In the genomic region with DNA sequence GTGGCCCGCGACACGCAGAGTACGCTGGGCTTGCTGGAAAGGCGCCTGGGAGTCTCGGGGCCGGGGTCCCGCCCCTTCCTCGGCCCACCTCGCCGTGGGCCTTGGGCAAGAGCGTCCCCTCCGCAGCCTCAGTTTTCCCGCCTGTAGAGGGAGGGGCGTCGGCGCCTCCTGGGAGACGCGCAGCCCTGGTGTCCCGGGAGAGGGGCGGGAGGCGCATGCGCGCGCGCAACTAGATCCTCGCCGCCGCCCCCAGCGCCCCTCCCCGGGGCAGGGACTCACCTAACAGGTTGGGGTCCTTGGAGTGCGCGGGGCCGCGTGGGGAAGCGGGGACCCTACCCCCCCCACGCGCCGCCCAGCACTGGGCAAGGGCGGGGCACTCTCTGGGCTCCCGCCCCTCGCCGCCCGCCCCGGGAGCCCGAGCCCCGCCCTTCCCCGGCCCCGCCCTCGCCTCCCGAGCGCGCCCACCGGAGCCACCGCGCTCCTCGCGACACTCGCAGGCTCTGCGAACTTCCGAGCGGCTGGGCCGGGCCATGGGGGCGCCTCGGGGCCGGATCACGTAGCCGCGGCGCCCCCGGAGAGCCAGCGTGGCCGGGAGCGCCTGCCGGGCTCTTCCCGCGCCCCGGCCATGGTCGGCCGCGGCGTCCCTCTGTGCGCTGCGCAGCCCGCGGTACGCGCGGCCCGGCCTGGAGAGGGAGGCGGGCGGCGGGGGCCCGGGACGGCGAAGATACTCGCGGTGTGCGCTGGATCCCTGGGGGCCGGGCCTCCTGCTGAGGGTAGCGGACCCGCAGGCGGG, we compare ENCODE assay signal across 8 cellular contexts. TPM values are rescaled to one million over a fixed set of nuclear protein-coding genes. Genes with fewer than 3 reads are reported as not detected.
DNase-seq lines count a peak whose midpoint lies in the region; ATAC-seq and TF ChIP-seq lines count a peak whose summit lies in the region.

A gene (plus strand): TSS at position 490 of the 793 bp plus-strand sequence. CDS start 136 bp downstream, at position 626.

- peak within 1 kb of the TSS; percentile 54 for H3K4me3 Mint-ChIP-seq in activated CD4-positive, alpha-beta memory T cell treated with anti-CD3 and anti-CD28 coated beads, Interleukin-2, amount 10 ng/mL, durations not matched to agents 7 days and 5 days

- H3K9ac ChIP-seq in HUES64 (ENCODE audit: low read depth, low read length) (peak within 1 kb of the TSS; percentile 69), rectal smooth muscle tissue (ENCODE audit: low read length) (no peak within 1 kb of the TSS)

- H3K36me3 Mint-ChIP-seq in activated CD4-positive, alpha-beta memory T cell treated with anti-CD3 and anti-CD28 coated beads, Interleukin-2, amount 10 ng/mL, durations not matched to agents 7 days and 5 days (ENCODE audit: low read depth) = no peaks in the 10 kb centered on the region

- H3K4me3 ChIP-seq in A673 (ENCODE audit: low read depth, low read length, poor library complexity, severe bottlenecking) (peak within 1 kb of the TSS; percentile 73), HUES64 (ENCODE audit: low read length) (peak within 1 kb of the TSS; percentile 69), heart left ventricle (peak within 1 kb of the TSS; percentile 54 to 83 (median 60)), rectal smooth muscle tissue (ENCODE audit: low read length) (peak within 1 kb of the TSS; percentile 59)

- H3K9me3 Mint-ChIP-seq in activated CD4-positive, alpha-beta memory T cell treated with anti-CD3 and anti-CD28 coated beads, Interleukin-2, amount 10 ng/mL, durations not matched to agents 7 days and 5 days = no peaks in the 10 kb centered on the region

- peaks cover 10% of the 10 kb centered on the region for H3K4me1 Mint-ChIP-seq in activated CD4-positive, alpha-beta memory T cell treated with anti-CD3 and anti-CD28 coated beads, Interleukin-2, amount 10 ng/mL, durations not matched to agents 7 days and 5 days

- peak in 3 of 4 donors; percentile 36 to 62 (median 49) for ATAC-seq in heart left ventricle

- H3K27ac ChIP-seq in A673 (ENCODE audit: low read depth, low read length, poor library complexity, severe bottlenecking) (peak within 1 kb of the TSS; percentile 73), HUES64 (ENCODE audit: low read depth, low read length) (no peak within 1 kb of the TSS), heart left ventricle (peak within 1 kb of the TSS; percentile 38 to 87 (median 71)), rectal smooth muscle tissue (ENCODE audit: low read depth, low read length) (no peak within 1 kb of the TSS)

- under 1% methylated on average over 103 of the region's 103 CpGs for WGBS in HUES64
- WGBS in heart left ventricle, 4 donors = 0 to 1% (median 1%) methylated on average over 27 to 103 of the region's 103 CpGs; no CpG with 5 or more reads in 1 of the 4 donors

- peak; percentile 86 for DNase-seq in A673 (ENCODE audit: low spot score)
- peak; percentile 33 for DNase-seq in activated CD4-positive, alpha-beta memory T cell treated with anti-CD3 and anti-CD28 coated beads, Interleukin-2, amount 10 ng/mL, durations not matched to agents 7 days and 5 days
- peak; percentile 51 to 75 (median 71) for DNase-seq in heart left ventricle
- DNase-seq in Ammon's horn (ENCODE audit: low spot score) = no peak
- no peak for DNase-seq in kidney glomerular epithelial cell (lab: John Stamatoyannopoulos, UW)
- DNase-seq in NCI-H1436 treated with DMSO at 0.1 percent for 48 hours (lab: John Stamatoyannopoulos, UW) = no peak

- POLR2A ChIA-PET in A673 (lab: Charles Lee; ENCODE audit: low non-redundant PET) = no interaction called here
- POLR2A ChIA-PET in activated CD4-positive, alpha-beta memory T cell treated with anti-CD3 and anti-CD28 coated beads, Interleukin-2, amount 10 ng/mL, durations not matched to agents 7 days and 5 days (lab: Charles Lee) = no interaction called here

- H3K4me1 ChIP-seq in A673 (ENCODE audit: insufficient read depth, low read length, poor library complexity, severe bottlenecking) (peaks cover 52% of the 10 kb centered on the region), HUES64 (ENCODE audit: insufficient read depth, low read length) (peaks cover 6% of the 10 kb centered on the region), heart left ventricle (peaks cover 10 to 62% (median 27%) of the 10 kb centered on the region in 12 donors), rectal smooth muscle tissue (ENCODE audit: control insufficient read depth, insufficient read depth, low read length) (peaks cover 4% of the 10 kb centered on the region)

- no TSS peak for BruUV-seq in A673 (replicated peaks; lab: Mats Ljungman, UMichigan)

- CTCF ChIA-PET in A673 (lab: Charles Lee) = interaction anchor here (0.6 to 0.8 kb wide), 5 partner anchors 86 to 455 kb away, joined by 3 to 5 read pairs (median 3); no protein-coding TSS in a partner anchor
- CTCF ChIA-PET in activated CD4-positive, alpha-beta memory T cell treated with anti-CD3 and anti-CD28 coated beads, Interleukin-2, amount 10 ng/mL, durations not matched to agents 7 days and 5 days (lab: Charles Lee) = interaction anchor here (1.0 to 1.9 kb wide), 6 partner anchors 13 to 427 kb away, joined by 3 to 11 read pairs (median 4); no protein-coding TSS in a partner anchor

- peaks cover 32% of the 10 kb centered on the region for H3K27me3 Mint-ChIP-seq in activated CD4-positive, alpha-beta memory T cell treated with anti-CD3 and anti-CD28 coated beads, Interleukin-2, amount 10 ng/mL, durations not matched to agents 7 days and 5 days

- no peaks in the 10 kb centered on the region for H3K36me3 ChIP-seq in A673 (ENCODE audit: insufficient read depth, low read length, poor library complexity, severe bottlenecking)
- 0 out of 2 replicates have a peak, but pooled peaks cover 9% of the 10 kb centered on the region for H3K36me3 ChIP-seq in HUES64 (ENCODE audit: insufficient read depth, low read length)
- no peaks in the 10 kb centered on the region for H3K36me3 ChIP-seq in heart left ventricle
- no peaks in the 10 kb centered on the region for H3K36me3 ChIP-seq in rectal smooth muscle tissue (ENCODE audit: control insufficient read depth, insufficient read depth, low read length)

- intact Hi-C loops in A673 (cut with micrococcal nuclease; ENCODE audit: unreplicated experiment) = loop anchor here (2.0 to 10.0 kb wide), 5 partner anchors 87 to 504 kb away; no protein-coding TSS in a partner anchor
- intact Hi-C loops in heart left ventricle (cut with DNase I) = loop anchor here in 9 of 10 donors (2.0 to 10.0 kb wide), 17 partner anchors 33 to 504 kb away; no protein-coding TSS in a partner anchor

- TF ChIP-seq CTCF in A673 (conservative IDR thresholded peaks at IDR 0.05; ENCODE audit: low read depth, low read length) = no peak
- no peak for TF ChIP-seq CTCF in heart left ventricle (IDR thresholded peaks at IDR 0.05)

- no peaks in the 10 kb centered on the region for H3K9me3 ChIP-seq in A673 (ENCODE audit: low read depth, low read length, poor library complexity, severe bottlenecking)
- no peaks in the 10 kb centered on the region for H3K9me3 ChIP-seq in HUES64 (ENCODE audit: insufficient read depth, low read depth, low read length)
- H3K9me3 ChIP-seq in heart left ventricle = no peaks in the 10 kb centered on the region

- H3K27ac Mint-ChIP-seq in activated CD4-positive, alpha-beta memory T cell treated with anti-CD3 and anti-CD28 coated beads, Interleukin-2, amount 10 ng/mL, durations not matched to agents 7 days and 5 days = no peak within 1 kb of the TSS

- TF ChIP-seq POLR2A in heart left ventricle (IDR thresholded peaks at IDR 0.05) = no peak

- H3K27me3 ChIP-seq in A673 (replicated peaks; ENCODE audit: insufficient read depth, low read depth, low read length, poor library complexity) (peaks cover 30% of the 10 kb centered on the region), HUES64 (ENCODE audit: insufficient read depth, low read length) (peaks cover 48% of the 10 kb centered on the region), heart left ventricle (peaks cover 8 to 63% (median 26%) of the 10 kb centered on the region in 9 donors), rectal smooth muscle tissue (ENCODE audit: control insufficient read depth, insufficient read depth, low read length) (peaks cover 21% of the 10 kb centered on the region)

RNA-seq across cellular contexts. Expression of the gene that starts here (rescaled TPM):
- total RNA-seq in A673 (2021) (11.5 and 16.0 TPM in 2 replicates), heart left ventricle (10 to 100 TPM in 2 of 9 donors, 1 to 10 TPM in 7; 4.9 to 12.6 (median 7.8) TPM)
- 27.0 TPM for polyA plus RNA-seq in HUES64 (2013, experiment 1 of 2)
- polyA plus RNA-seq in HUES64 (2013, experiment 2 of 2) = 21.0 TPM
- 1 to 10 TPM; 7.7 to 7.9 TPM for total RNA-seq in activated CD4-positive, alpha-beta memory T cell treated with anti-CD3 and anti-CD28 coated beads, Interleukin-2, amount 10 ng/mL, durations not matched to agents 7 days and 5 days
- 1 to 10 TPM; 5.0 to 8.0 TPM for polyA plus RNA-seq in heart left ventricle

Comparison
In these comparisons a context has a peak if more than half of its experiments do, and no peak if none do; other contexts are left out.
1. DNase-seq: peak in A673 (single experiment), activated CD4-positive, alpha-beta memory T cell treated with anti-CD3 and anti-CD28 coated beads, Interleukin-2, amount 10 ng/mL, durations not matched to agents 7 days and 5 days (single experiment) and heart left ventricle (5 of 5); none in Ammon's horn (single experiment), kidney glomerular epithelial cell (single experiment) and NCI-H1436 treated with DMSO at 0.1 percent for 48 hours (single experiment).
2. H3K27ac ChIP-seq: peak in A673 (single experiment) and heart left ventricle (12 of 12); none in HUES64 (single experiment) and rectal smooth muscle tissue (single experiment).
3. Peak in every context shown above with its lines, with median percentiles within 50 percentile points of each other: H3K4me3 ChIP-seq.